12 cellular contexts compared by ENCODE assay signal in the genomic region with DNA sequence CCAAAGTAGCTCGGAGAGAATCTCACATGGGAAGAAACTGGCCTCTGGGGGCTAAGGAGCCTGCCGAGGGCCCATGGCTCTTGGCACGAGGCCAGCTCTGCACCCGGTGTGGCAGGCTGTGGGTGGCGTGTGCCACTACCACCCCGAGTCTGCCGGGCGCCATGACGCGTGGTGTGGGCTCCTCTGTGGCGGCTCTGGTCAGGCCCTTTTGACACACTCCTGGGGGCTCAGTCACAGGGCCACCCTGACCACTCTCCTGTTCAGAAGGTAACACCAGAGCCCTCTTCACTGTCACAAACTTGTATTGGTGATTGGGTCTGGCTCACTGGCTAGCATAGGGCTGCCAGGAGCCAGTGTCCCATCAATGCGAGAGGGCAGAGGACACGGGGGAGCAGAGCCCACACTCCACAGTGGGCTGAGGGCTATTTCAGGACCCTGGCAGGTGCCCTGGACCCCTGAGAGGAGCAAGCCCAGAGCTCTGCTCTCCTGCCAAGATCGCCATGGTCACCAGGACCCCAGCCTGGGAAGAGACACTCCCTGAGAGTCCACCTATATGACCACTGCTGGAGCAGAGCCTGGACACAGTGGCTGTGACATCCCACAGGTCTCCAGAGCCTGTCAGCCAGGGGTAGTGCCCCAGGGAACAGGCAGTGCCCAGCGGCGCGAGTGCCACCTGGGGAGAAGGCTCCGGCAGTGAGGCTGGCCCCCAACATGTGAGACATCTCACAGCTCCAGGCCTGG.
"Had no signal": no experiment of that assay in that cellular context is flagged by ENCODE, and none has a peak within 500 bp of the region (broad histone marks: within the 10 kb centered on the region; RNA-seq: fewer than 3 reads in every experiment).

No MANE protein-coding gene starts in this region.

- H3K4me1 Mint-ChIP-seq: activated CD4-positive, alpha-beta memory T cell treated with anti-CD3 and anti-CD28 coated beads, Interleukin-2, amount 10 ng/mL, durations not matched to agents 7 days and 5 days; activated CD4-positive, alpha-beta T cell treated with anti-CD3 and anti-CD28 coated beads for 36 hours had no signal

- H3K4me1 ChIP-seq: prostate gland, spleen, upper lobe of right lung had no signal

- FAIRE-seq: endometrium had no signal

- H3K9me3 Mint-ChIP-seq: activated CD4-positive, alpha-beta memory T cell treated with anti-CD3 and anti-CD28 coated beads, Interleukin-2, amount 10 ng/mL, durations not matched to agents 7 days and 5 days; activated T-cell treated with anti-CD3 and anti-CD28 coated beads, Interleukin-2, amount 50 U/mL, for 24 hours; stimulated activated naive CD8-positive, alpha-beta T cell treated with anti-CD3 and anti-CD28 coated beads, Interleukin-15, Interleukin-2, amounts not matched to agents 100 ng/mL and 50 ng/mL, for 24 hours had no signal

- H3K27ac Mint-ChIP-seq: activated CD4-positive, alpha-beta memory T cell treated with anti-CD3 and anti-CD28 coated beads, Interleukin-2, amount 10 ng/mL, durations not matched to agents 7 days and 5 days; activated CD4-positive, alpha-beta T cell treated with anti-CD3 and anti-CD28 coated beads for 36 hours; stimulated activated naive CD8-positive, alpha-beta T cell treated with anti-CD3 and anti-CD28 coated beads, Interleukin-15, Interleukin-2, amounts not matched to agents 100 ng/mL and 50 ng/mL, for 24 hours had no signal

- H3K9me3 ChIP-seq: prostate gland, spleen, upper lobe of right lung had no signal

- H3K27me3 ChIP-seq: dorsolateral prefrontal cortex, spleen, upper lobe of right lung had no signal

- H3K4me3 Mint-ChIP-seq: activated CD4-positive, alpha-beta memory T cell treated with anti-CD3 and anti-CD28 coated beads, Interleukin-2, amount 10 ng/mL, durations not matched to agents 7 days and 5 days; activated CD4-positive, alpha-beta T cell treated with anti-CD3 and anti-CD28 coated beads for 36 hours; activated T-cell treated with anti-CD3 and anti-CD28 coated beads, Interleukin-2, amount 50 U/mL, for 24 hours; stimulated activated naive CD8-positive, alpha-beta T cell treated with anti-CD3 and anti-CD28 coated beads, Interleukin-15, Interleukin-2, amounts not matched to agents 100 ng/mL and 50 ng/mL, for 24 hours had no signal

- H3K27ac ChIP-seq: prostate gland, spleen, upper lobe of right lung had no signal

- H3K4me3 ChIP-seq: dorsolateral prefrontal cortex, prostate gland, spleen, upper lobe of right lung had no signal

- DNase-seq: activated CD4-positive, alpha-beta memory T cell treated with anti-CD3 and anti-CD28 coated beads, Interleukin-2, amount 10 ng/mL, durations not matched to agents 7 days and 5 days; activated CD4-positive, alpha-beta T cell treated with anti-CD3 and anti-CD28 coated beads for 36 hours; activated naive CD4-positive, alpha-beta T cell treated with anti-CD3 and anti-CD28 coated beads, Interleukin-2, amount 50 U/mL, for 16 hours; activated T-cell treated with anti-CD3 and anti-CD28 coated beads, Interleukin-2, amount 50 U/mL, for 24 hours; glutamatergic neuron; spleen; upper lobe of right lung had no signal

- H3K27me3 Mint-ChIP-seq: activated CD4-positive, alpha-beta memory T cell treated with anti-CD3 and anti-CD28 coated beads, Interleukin-2, amount 10 ng/mL, durations not matched to agents 7 days and 5 days; activated CD4-positive, alpha-beta T cell treated with anti-CD3 and anti-CD28 coated beads for 36 hours; activated T-cell treated with anti-CD3 and anti-CD28 coated beads, Interleukin-2, amount 50 U/mL, for 24 hours; stimulated activated naive CD8-positive, alpha-beta T cell treated with anti-CD3 and anti-CD28 coated beads, Interleukin-15, Interleukin-2, amounts not matched to agents 100 ng/mL and 50 ng/mL, for 24 hours had no signal

- ATAC-seq: activated CD4-positive, alpha-beta T cell treated with anti-CD3 and anti-CD28 coated beads for 36 hours; sciatic nerve; upper lobe of right lung had no signal
